Comparison of ENCODE assay signal across 33 cellular contexts in the genomic region with DNA sequence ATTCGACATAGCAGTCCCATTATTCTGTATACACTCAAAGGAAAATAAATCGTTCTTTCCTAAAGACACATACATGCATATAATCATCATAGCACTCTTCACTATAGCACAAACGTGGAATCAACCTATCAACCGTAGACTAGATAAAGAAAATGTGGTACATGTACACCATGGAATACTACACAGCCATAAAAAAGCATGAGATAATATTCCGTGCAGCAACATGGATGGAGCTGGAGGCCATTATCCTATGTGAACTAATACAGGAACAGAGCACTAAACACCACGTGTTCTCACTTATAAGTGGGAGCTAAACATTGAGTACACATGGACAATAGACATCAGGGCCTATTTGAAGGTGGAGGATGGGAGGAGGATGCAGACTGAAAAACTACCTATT.
"Had no signal": no experiment of that assay in that cellular context is flagged by ENCODE, and none has a peak within 500 bp of the region (broad histone marks: within the 10 kb centered on the region; RNA-seq: fewer than 3 reads in every experiment).

No MANE protein-coding gene starts in this region.

- H3K27me3 ChIP-seq: ascending aorta, breast epithelium, cardiac muscle cell, dorsolateral prefrontal cortex, esophagus muscularis mucosa, gastroesophageal sphincter had no signal

- H3K36me3 ChIP-seq: ascending aorta, breast epithelium, cardiac muscle cell, esophagus muscularis mucosa, gastroesophageal sphincter, WERI-Rb-1 had no signal

- H3K4me1 Mint-ChIP-seq: activated B cell treated with CpG ODN at 0.5 μM for 24 hours; activated CD4-positive, alpha-beta T cell treated with anti-CD3 and anti-CD28 coated beads, Interleukin-2, amount 10 ng/mL, durations not matched to agents 24 days and 14 days; activated CD8-positive, alpha-beta memory T cell treated with anti-CD3 and anti-CD28 coated beads, Interleukin-2, amount 10 ng/mL, durations not matched to agents 7 days and 5 days; activated naive CD4-positive, alpha-beta T cell treated with anti-CD3 and anti-CD28 coated beads, Interleukin-2, amount 10 ng/mL, durations not matched to agents 7 days and 5 days; activated naive CD8-positive, alpha-beta T cell treated with anti-CD3 and anti-CD28 coated beads, Interleukin-2, amount 10 ng/mL, durations not matched to agents 7 days and 5 days; brain; central memory CD8-positive, alpha-beta T cell; endodermal cell; T-helper 17 cell had no signal

- H3K4me3 ChIP-seq: ascending aorta, breast epithelium, cardiac muscle cell, coronary artery, dorsolateral prefrontal cortex, esophagus muscularis mucosa, gastroesophageal sphincter had no signal

- H3K9me3 ChIP-seq: ascending aorta, breast epithelium, esophagus muscularis mucosa, gastroesophageal sphincter had no signal

- H3K27ac Mint-ChIP-seq: activated B cell treated with CpG ODN at 0.5 μM for 24 hours; activated CD4-positive, alpha-beta memory T cell treated with anti-CD3 and anti-CD28 coated beads for 36 hours; activated CD4-positive, alpha-beta T cell treated with anti-CD3 and anti-CD28 coated beads, Interleukin-2, amount 10 ng/mL, durations not matched to agents 24 days and 14 days; activated CD8-positive, alpha-beta memory T cell treated with anti-CD3 and anti-CD28 coated beads, Interleukin-2, amount 10 ng/mL, durations not matched to agents 7 days and 5 days; activated CD8-positive, alpha-beta T cell treated with anti-CD3 and anti-CD28 coated beads, Interleukin-2, amount 10 ng/mL, durations not matched to agents 7 days and 5 days; activated naive CD4-positive, alpha-beta T cell treated with anti-CD3 and anti-CD28 coated beads, Interleukin-2, amount 10 ng/mL, durations not matched to agents 7 days and 5 days; activated naive CD4-positive, alpha-beta T cell treated with anti-CD3 and anti-CD28 coated beads, Interleukin-2, amount 50 U/mL, for 72 hours; activated naive CD8-positive, alpha-beta T cell treated with anti-CD3 and anti-CD28 coated beads, Interleukin-2, amount 10 ng/mL, durations not matched to agents 7 days and 5 days; activated T-cell treated with anti-CD3 and anti-CD28 coated beads, Interleukin-2, amount 50 U/mL, for 24 hours; activated T-cell treated with anti-CD3 and anti-CD28 coated beads, Interleukin-2, amount 50 U/mL, for 72 hours; brain; dendritic cell treated with granulocyte-macrophage colony-stimulating factor and Interleukin-4, amounts not matched to agents 40 ng/mL and 50 ng/mL, for 4 days; endodermal cell; T-helper 17 cell; T-helper 2 cell treated with Interferon-gamma antibody and Interleukin-4, amounts not matched to agents 5 μg/mL and 100 μg/mL, for 36 hours had no signal

- H3K36me3 Mint-ChIP-seq: activated CD4-positive, alpha-beta memory T cell treated with anti-CD3 and anti-CD28 coated beads for 36 hours; activated CD8-positive, alpha-beta memory T cell treated with anti-CD3 and anti-CD28 coated beads, Interleukin-2, amount 10 ng/mL, durations not matched to agents 7 days and 5 days; activated naive CD4-positive, alpha-beta T cell treated with anti-CD3 and anti-CD28 coated beads, Interleukin-2, amount 10 ng/mL, durations not matched to agents 7 days and 5 days; activated naive CD4-positive, alpha-beta T cell treated with anti-CD3 and anti-CD28 coated beads, Interleukin-2, amount 50 U/mL, for 72 hours; activated naive CD8-positive, alpha-beta T cell treated with anti-CD3 and anti-CD28 coated beads, Interleukin-2, amount 10 ng/mL, durations not matched to agents 7 days and 5 days had no signal

- H3K27me3 Mint-ChIP-seq: brain had no signal

- H3K4me3 Mint-ChIP-seq: activated B cell treated with CpG ODN at 0.5 μM for 24 hours; activated CD4-positive, alpha-beta memory T cell treated with anti-CD3 and anti-CD28 coated beads for 36 hours; activated CD4-positive, alpha-beta T cell treated with anti-CD3 and anti-CD28 coated beads, Interleukin-2, amount 10 ng/mL, durations not matched to agents 24 days and 14 days; activated CD8-positive, alpha-beta memory T cell treated with anti-CD3 and anti-CD28 coated beads, Interleukin-2, amount 10 ng/mL, durations not matched to agents 7 days and 5 days; activated CD8-positive, alpha-beta T cell treated with anti-CD3 and anti-CD28 coated beads, Interleukin-2, amount 10 ng/mL, durations not matched to agents 7 days and 5 days; activated naive CD4-positive, alpha-beta T cell treated with anti-CD3 and anti-CD28 coated beads, Interleukin-2, amount 10 ng/mL, durations not matched to agents 7 days and 5 days; activated naive CD8-positive, alpha-beta T cell treated with anti-CD3 and anti-CD28 coated beads, Interleukin-2, amount 10 ng/mL, durations not matched to agents 7 days and 5 days; activated T-cell treated with anti-CD3 and anti-CD28 coated beads, Interleukin-2, amount 50 U/mL, for 24 hours; activated T-cell treated with anti-CD3 and anti-CD28 coated beads, Interleukin-2, amount 50 U/mL, for 72 hours; brain; central memory CD8-positive, alpha-beta T cell; dendritic cell treated with granulocyte-macrophage colony-stimulating factor and Interleukin-4, amounts not matched to agents 40 ng/mL and 50 ng/mL, for 4 days; endodermal cell; T-helper 17 cell; T-helper 2 cell treated with Interferon-gamma antibody and Interleukin-4, amounts not matched to agents 5 μg/mL and 100 μg/mL, for 36 hours had no signal

- DNase-seq: activated B cell treated with CpG ODN at 0.5 μM for 24 hours; activated CD4-positive, alpha-beta memory T cell treated with anti-CD3 and anti-CD28 coated beads for 36 hours; activated CD4-positive, alpha-beta T cell treated with anti-CD3 and anti-CD28 coated beads, Interleukin-2, amount 10 ng/mL, durations not matched to agents 24 days and 14 days; activated CD8-positive, alpha-beta memory T cell treated with anti-CD3 and anti-CD28 coated beads, Interleukin-2, amount 10 ng/mL, durations not matched to agents 7 days and 5 days; activated CD8-positive, alpha-beta memory T cell treated with anti-CD3 and anti-CD28 coated beads, Interleukin-2, amount 50 U/mL, for 4 hours; activated CD8-positive, alpha-beta T cell treated with anti-CD3 and anti-CD28 coated beads, Interleukin-2, amount 10 ng/mL, durations not matched to agents 7 days and 5 days; activated gamma-delta T cell; activated naive CD4-positive, alpha-beta T cell; activated naive CD4-positive, alpha-beta T cell treated with anti-CD3 and anti-CD28 coated beads, Interleukin-2, amount 10 ng/mL, durations not matched to agents 7 days and 5 days; activated naive CD8-positive, alpha-beta T cell treated with anti-CD3 and anti-CD28 coated beads, Interleukin-2, amount 10 ng/mL, durations not matched to agents 7 days and 5 days; activated T-cell treated with anti-CD3 and anti-CD28 coated beads, Interleukin-2, amount 50 U/mL, for 24 hours; activated T-cell treated with anti-CD3 and anti-CD28 coated beads, Interleukin-2, amount 50 U/mL, for 72 hours; dorsolateral prefrontal cortex; effector memory CD4-positive, alpha-beta T cell; endodermal cell; erythroblast; foreskin melanocyte; head of caudate nucleus; T-helper 1 cell; T-helper 17 cell; T1000; WERI-Rb-1 had no signal

- H3K27ac ChIP-seq: ascending aorta, breast epithelium, cardiac muscle cell, coronary artery, dorsolateral prefrontal cortex, esophagus muscularis mucosa, gastroesophageal sphincter, WERI-Rb-1 had no signal

- H3K9me3 Mint-ChIP-seq: activated CD4-positive, alpha-beta T cell treated with anti-CD3 and anti-CD28 coated beads, Interleukin-2, amount 10 ng/mL, durations not matched to agents 24 days and 14 days; activated naive CD4-positive, alpha-beta T cell treated with anti-CD3 and anti-CD28 coated beads, Interleukin-2, amount 10 ng/mL, durations not matched to agents 7 days and 5 days; activated naive CD4-positive, alpha-beta T cell treated with anti-CD3 and anti-CD28 coated beads, Interleukin-2, amount 50 U/mL, for 72 hours; activated naive CD8-positive, alpha-beta T cell treated with anti-CD3 and anti-CD28 coated beads, Interleukin-2, amount 10 ng/mL, durations not matched to agents 7 days and 5 days; activated T-cell treated with anti-CD3 and anti-CD28 coated beads, Interleukin-2, amount 50 U/mL, for 72 hours; brain; central memory CD8-positive, alpha-beta T cell; dendritic cell treated with granulocyte-macrophage colony-stimulating factor and Interleukin-4, amounts not matched to agents 40 ng/mL and 50 ng/mL, for 4 days; endodermal cell; T-helper 2 cell treated with Interferon-gamma antibody and Interleukin-4, amounts not matched to agents 5 μg/mL and 100 μg/mL, for 36 hours had no signal

- H3K4me1 ChIP-seq: ascending aorta, breast epithelium, esophagus muscularis mucosa, gastroesophageal sphincter had no signal
